34 cellular contexts compared by ENCODE assay signal in genomic region chr10:53574024-53574423, GRCh38.
"Had no signal": no experiment of that assay in that cellular context is flagged by ENCODE, and none has a peak within 500 bp of the region (broad histone marks: within the 10 kb centered on the region; RNA-seq: fewer than 3 reads in every experiment).

No MANE protein-coding gene starts in this region.

- H3K27me3 ChIP-seq: neutrophil, ovary, spleen, suprapubic skin, testis, tibial artery, transverse colon, upper lobe of left lung, vagina had no signal

- H3K27ac Mint-ChIP-seq: naive B cell; naive thymus-derived CD8-positive, alpha-beta T cell; natural killer cell treated with Interleukin-12 subunit alpha and Interleukin-12 subunit beta and Interleukin-15 and Interleukin-18, amount 100 ng/mL, for 72 hours; nephron progenitor cell; progenitor cell of endocrine pancreas; stimulated activated memory B cell treated with anti-CD40 and anti-IgM and Interleukin-4, amounts not matched to agents 10 μg/mL and 1 μg/mL and 100 μg/mL, for 72 hours; stimulated activated naive CD8-positive, alpha-beta T cell treated with anti-CD3 and anti-CD28 coated beads, Interleukin-15, amount 100 ng/mL, for 72 hours had no signal

- H3K36me3 ChIP-seq: neutrophil, ovary, spleen, suprapubic skin, tibial artery, transverse colon, upper lobe of left lung, vagina had no signal

- H2AFZ ChIP-seq: parathyroid adenoma had no signal

- DNase-seq: naive B cell; naive thymus-derived CD8-positive, alpha-beta T cell; nephron progenitor cell; nucleus accumbens; ovary; posterior cingulate gyrus; psoas muscle; right cardiac atrium; spleen; stimulated activated CD4-positive, alpha-beta T cell treated with anti-CD3 and anti-CD28 coated beads, Interleukin-12 subunit alpha, Interleukin-12 subunit beta, amount 100 ng/mL, for 4 hours; stimulated activated CD4-positive, alpha-beta T cell treated with anti-CD3 and anti-CD28 coated beads, Interleukin-1b, Interleukin-23, amount 100 ng/mL, for 48 hours; stimulated activated CD4-positive, alpha-beta T cell treated with anti-CD3 and anti-CD28 coated beads, Interleukin-4, amount 100 ng/mL, for 1 hour; stimulated activated CD4-positive, alpha-beta T cell treated with anti-CD3 and anti-CD28 coated beads, Interleukin-4, amount 100 ng/mL, for 4 hours; stimulated activated CD8-positive, alpha-beta memory T cell treated with anti-CD3 and anti-CD28 coated beads, Interleukin-4, amount 100 ng/mL, for 48 hours; stimulated activated naive CD4-positive, alpha-beta T cell; stimulated activated naive CD8-positive, alpha-beta T cell treated with anti-CD3 and anti-CD28 coated beads, Interleukin-15, amount 100 ng/mL, for 72 hours; stimulated activated naive CD8-positive, alpha-beta T cell treated with anti-CD3 and anti-CD28 coated beads, Interleukin-15, Interleukin-2, amounts not matched to agents 100 U/mL and 50 U/mL, for 24 hours; substantia nigra; testis; tibial artery; transverse colon; upper lobe of left lung had no signal

- H3K27ac ChIP-seq: neutrophil, ovary, parathyroid adenoma, psoas muscle, skin epidermis, spleen, suprapubic skin, testis, tibial artery, transverse colon, upper lobe of left lung, vagina had no signal

- H3K27me3 Mint-ChIP-seq: naive B cell; naive thymus-derived CD8-positive, alpha-beta T cell; natural killer cell treated with Interleukin-12 subunit alpha and Interleukin-12 subunit beta and Interleukin-15 and Interleukin-18, amount 100 ng/mL, for 72 hours; progenitor cell of endocrine pancreas; stimulated activated memory B cell treated with anti-CD40 and anti-IgM and Interleukin-4, amounts not matched to agents 10 μg/mL and 1 μg/mL and 100 μg/mL, for 72 hours; stimulated activated naive CD8-positive, alpha-beta T cell treated with anti-CD3 and anti-CD28 coated beads, Interleukin-15, amount 100 ng/mL, for 72 hours had no signal

- H3K9me3 ChIP-seq: neutrophil, ovary, psoas muscle, suprapubic skin, testis, tibial artery, transverse colon, upper lobe of left lung, vagina had no signal

- H3K79me2 ChIP-seq: parathyroid adenoma had no signal

- ATAC-seq: naive thymus-derived CD8-positive, alpha-beta T cell; natural killer cell treated with Interleukin-12 subunit alpha and Interleukin-12 subunit beta and Interleukin-15 and Interleukin-18, amount 100 ng/mL, for 72 hours; psoas muscle; right cardiac atrium; sciatic nerve; stimulated activated memory B cell treated with anti-CD40 and anti-IgM and Interleukin-4, amounts not matched to agents 10 μg/mL and 1 μg/mL and 100 μg/mL, for 72 hours; stimulated activated naive CD8-positive, alpha-beta T cell treated with anti-CD3 and anti-CD28 coated beads, Interleukin-15, amount 100 ng/mL, for 72 hours; stimulated activated naive CD8-positive, alpha-beta T cell treated with anti-CD3 and anti-CD28 coated beads, Interleukin-15, Interleukin-2, amounts not matched to agents 100 U/mL and 50 U/mL, for 24 hours had no signal

- H3K9ac ChIP-seq: parathyroid adenoma had no signal

- H3K4me3 Mint-ChIP-seq: naive B cell; naive thymus-derived CD8-positive, alpha-beta T cell; natural killer cell treated with Interleukin-12 subunit alpha and Interleukin-12 subunit beta and Interleukin-15 and Interleukin-18, amount 100 ng/mL, for 72 hours; nephron progenitor cell; neural crest cell; stimulated activated memory B cell treated with anti-CD40 and anti-IgM and Interleukin-4, amounts not matched to agents 10 μg/mL and 1 μg/mL and 100 μg/mL, for 72 hours; stimulated activated naive CD8-positive, alpha-beta T cell treated with anti-CD3 and anti-CD28 coated beads, Interleukin-15, amount 100 ng/mL, for 72 hours had no signal

- H3K9me3 Mint-ChIP-seq: nephron progenitor cell; stimulated activated memory B cell treated with anti-CD40 and anti-IgM and Interleukin-4, amounts not matched to agents 10 μg/mL and 1 μg/mL and 100 μg/mL, for 72 hours had no signal

- FAIRE-seq: urothelium cell line had no signal

- H3K4me3 ChIP-seq: ovary, psoas muscle, skin epidermis, smooth muscle cell, spleen, suprapubic skin, testis, tibial artery, transverse colon, upper lobe of left lung, vagina had no signal

- H3K4me1 ChIP-seq: parathyroid adenoma, psoas muscle, spleen, suprapubic skin, testis, tibial artery, transverse colon, upper lobe of left lung, vagina had no signal

- H3K4me2 ChIP-seq: smooth muscle cell had no signal

- H3K4me1 Mint-ChIP-seq: naive B cell; naive thymus-derived CD8-positive, alpha-beta T cell; nephron progenitor cell; stimulated activated memory B cell treated with anti-CD40 and anti-IgM and Interleukin-4, amounts not matched to agents 10 μg/mL and 1 μg/mL and 100 μg/mL, for 72 hours; stimulated activated naive CD8-positive, alpha-beta T cell treated with anti-CD3 and anti-CD28 coated beads, Interleukin-15, amount 100 ng/mL, for 72 hours had no signal

- H3K36me3 Mint-ChIP-seq: naive B cell; naive thymus-derived CD8-positive, alpha-beta T cell; stimulated activated memory B cell treated with anti-CD40 and anti-IgM and Interleukin-4, amounts not matched to agents 10 μg/mL and 1 μg/mL and 100 μg/mL, for 72 hours had no signal
